ENCODE assay signal across 36 cellular contexts in genomic region chr1:205053296-205053695, GRCh38. TPM values are rescaled to one million over a fixed set of nuclear protein-coding genes. Genes with fewer than 3 reads are reported as not detected.
"Had no signal": no experiment of that assay in that cellular context is flagged by ENCODE, and none has a peak within 500 bp of the region (broad histone marks: within the 10 kb centered on the region; RNA-seq: fewer than 3 reads in every experiment).

No MANE protein-coding gene starts in this region.

- H3K4me3 ChIP-seq: adrenal gland, PC-9 had no signal

- H3K4me1 ChIP-seq: adrenal gland had no signal

- DNase-seq: activated B cell treated with CpG ODN at 0.5 μM for 24 hours; activated CD4-positive, alpha-beta memory T cell treated with anti-CD3 and anti-CD28 coated beads for 36 hours; activated CD4-positive, alpha-beta T cell treated with anti-CD3 and anti-CD28 coated beads for 4 hours; activated CD4-positive, alpha-beta T cell treated with anti-CD3 and anti-CD28 coated beads, Interleukin-2, amount 50 U/mL, for 1 hour; activated CD4-positive, CD25-positive, alpha-beta regulatory T cell treated with anti-CD3 and anti-CD28 coated beads, Interleukin-2, amount 50 U/mL, for 72 hours; activated CD8-positive, alpha-beta memory T cell treated with anti-CD3 and anti-CD28 coated beads, Interleukin-2, amount 50 U/mL, for 4 hours; activated gamma-delta T cell treated with Interleukin-2 at 50 U/mL for 16 hours; activated naive CD4-positive, alpha-beta T cell treated with anti-CD3 and anti-CD28 coated beads for 36 hours; activated T-cell treated with anti-CD3 and anti-CD28 coated beads for 4 hours; activated T-cell treated with anti-CD3 and anti-CD28 coated beads, Interleukin-2, amount 50 U/mL, for 4 hours; adrenal gland; anterior cingulate cortex; central memory CD4-positive, alpha-beta T cell; NCI-H1105; NCI-H1417 treated with DMSO at 0.1 percent for 48 hours; NCI-H2081 treated with DMSO at 0.1 percent for 48 hours; NCI-H510A; NCI-H526; NCI-H748 treated with DMSO at 0.1 percent for 48 hours; NK-92 treated with Interleukin-12 subunit alpha and Interleukin-12 subunit beta, amount 100 ng/mL, for 24 hours; PC-9; SIG-M5; SW 1271; T-helper 1 cell; T-helper 2 cell; T-helper 9 cell had no signal

- ATAC-seq: activated naive CD4-positive, alpha-beta T cell treated with anti-CD3 and anti-CD28 coated beads, Interleukin-2, amount 50 U/mL, for 72 hours; activated T-cell treated with anti-CD3 and anti-CD28 coated beads, Interleukin-2, amount 50 U/mL, for 4 hours; Right ventricle myocardium inferior had no signal

- H3K36me3 ChIP-seq: adrenal gland had no signal

- H3K27me3 ChIP-seq: adrenal gland had no signal

- H3K27ac ChIP-seq: adrenal gland, PC-9, RWPE1, VCaP had no signal

- H2AFZ ChIP-seq: PC-9 had no signal

- FAIRE-seq: bronchial epithelial cell, RCC 7860 had no signal

- H3K9me3 ChIP-seq: adrenal gland had no signal

- H3K4me2 ChIP-seq: PC-9 had no signal

RNA-seq across cellular contexts. Expression of gene CNTN2, which starts 10.3 kb away (rescaled TPM):
- total RNA-seq: activated B cell treated with CpG ODN at 0.5 μM for 24 hours; activated CD4-positive, alpha-beta memory T cell treated with anti-CD3 and anti-CD28 coated beads for 36 hours; activated naive CD4-positive, alpha-beta T cell treated with anti-CD3 and anti-CD28 coated beads for 36 hours; activated naive CD4-positive, alpha-beta T cell treated with anti-CD3 and anti-CD28 coated beads, Interleukin-2, amount 50 U/mL, for 72 hours; activated T-cell treated with anti-CD3 and anti-CD28 coated beads, Interleukin-2, amount 50 U/mL, for 4 hours; activated T-helper 1 cell treated with anti-CD3 and anti-CD28 coated beads, Interleukin-12 subunit alpha, Interleukin-12 subunit beta, Interleukin-2, Interleukin-4 antibody, amounts not matched to agents 30 ng/mL and 10 ng/mL and 1 ng/mL, durations not matched to agents 14 hours and 24 hours and 36 hours; M059J; OCI-LY7; PC-9; SK-MEL-5 had no signal
